Comparison of ENCODE assay signal across 13 cellular contexts in genomic region chr6:148528292-148528691, GRCh38.
DNase-seq lines count a peak whose midpoint lies in the region; ATAC-seq and TF ChIP-seq lines count a peak whose summit lies in the region.
"Had no signal": no experiment of that assay in that cellular context is flagged by ENCODE, and none has a peak within 500 bp of the region (broad histone marks: within the 10 kb centered on the region; RNA-seq: fewer than 3 reads in every experiment).

No MANE protein-coding gene starts in this region.

- no peak overlapping the region for H3K27ac ChIP-seq in DND-41 (ENCODE audit: low read length)
- no peak overlapping the region for H3K27ac ChIP-seq in esophagus squamous epithelium
- H3K27ac ChIP-seq: SK-N-MC had no signal

- H4K20me1 ChIP-seq in DND-41 (ENCODE audit: insufficient read depth, low read length) = no peaks in the 10 kb centered on the region

- intact Hi-C loops in esophagus squamous epithelium (cut with DNase I) = no loop called here

- peaks cover 4% of the 10 kb centered on the region for H3K27me3 ChIP-seq in DND-41 (ENCODE audit: insufficient read depth, low read length, poor library complexity)
- H3K27me3 ChIP-seq in esophagus squamous epithelium = peaks cover 0 to 3% (median 0%) of the 10 kb centered on the region in 4 donors

- no peak for ATAC-seq in DND-41 (ENCODE audit: insufficient read depth, low read depth)
- ATAC-seq in HG02852 (IDR thresholded peaks at IDR 0.05; ENCODE audit: unreplicated experiment) = no peak

- H3K9ac ChIP-seq in DND-41 (ENCODE audit: low read depth, low read length) = no peak overlapping the region

- H3K4me1 ChIP-seq in DND-41 (ENCODE audit: insufficient read depth, low read length) = no peaks in the 10 kb centered on the region
- peaks cover 0 to 26% (median 6%) of the 10 kb centered on the region in 3 donors for H3K4me1 ChIP-seq in esophagus squamous epithelium

- H3K79me2 ChIP-seq in DND-41 (ENCODE audit: insufficient read depth, low read length) = no peaks in the 10 kb centered on the region

- TF ChIP-seq CTCF in DND-41 (IDR thresholded peaks at IDR 0.05; ENCODE audit: borderline replicate concordance, extremely low read depth, low read length, poor library complexity, severe bottlenecking) (peak; percentile 11), NB4 (IDR thresholded peaks at IDR 0.05; ENCODE audit: low read depth, low read length) (no peak), cardiac fibroblast (IDR thresholded peaks at IDR 0.05; ENCODE audit: low read depth, low read length) (peak; percentile 16), esophagus squamous epithelium (IDR thresholded peaks at IDR 0.05) (no peak)

- H3K4me3 ChIP-seq in DND-41 (ENCODE audit: low read depth in 1 of 2, low read length in 2 of 2) (no peak overlapping the region), NB4 (ENCODE audit: low read depth, low read length) (no peak overlapping the region), cardiac fibroblast (replicated peaks in 1 of 2; ENCODE audit: low read depth in 2 of 2, low read length in 2 of 2) (no peak overlapping the region), esophagus squamous epithelium (no peak overlapping the region)
- H3K4me3 ChIP-seq: SK-N-MC had no signal

- 70 to 85% methylated on average over 4 to 5 of the region's 5 CpGs for WGBS in esophagus squamous epithelium, 2 donors

- no peak overlapping the region for H2AFZ ChIP-seq in DND-41 (ENCODE audit: low read depth, low read length)

- H3K36me3 ChIP-seq in DND-41 (ENCODE audit: insufficient read depth, low read length) (no peaks in the 10 kb centered on the region), esophagus squamous epithelium (peaks cover 12 to 98% (median 33%) of the 10 kb centered on the region in 3 donors)

- DNase-seq in DND-41 = no peak
- peak; percentile 11 for DNase-seq in NB4 (ENCODE audit: low read depth)
- DNase-seq in cardiac fibroblast (ENCODE audit: low read depth in 2 of 2) = peak in 1 of 2 donors; percentile 46
- DNase-seq in middle frontal gyrus (ENCODE audit: extremely low spot score, low spot score) = peak; percentile 31
- DNase-seq in T1000 (lab: John Stamatoyannopoulos, UW) = no peak
- DNase-seq in NOMO-1 (lab: John Stamatoyannopoulos, UW; ENCODE audit: unreplicated experiment in 2 of 2) = no peak
- no peak for DNase-seq in esophagus squamous epithelium (lab: John Stamatoyannopoulos, UW)
- DNase-seq: activated CD4-positive, alpha-beta T cell treated with anti-CD3 and anti-CD28 coated beads for 4 hours; CD4-positive, alpha-beta T cell; kidney glomerular epithelial cell; nephron progenitor cell had no signal

- no peak overlapping the region for H3K4me2 ChIP-seq in DND-41 (ENCODE audit: insufficient read depth, low read length)

- TF ChIP-seq POLR2A in NB4 (IDR thresholded peaks at IDR 0.05; ENCODE audit: extremely low read depth, insufficient read length) = no peak
- no peak for TF ChIP-seq POLR2A in esophagus squamous epithelium (IDR thresholded peaks at IDR 0.05)

- H3K9me3 ChIP-seq in DND-41 (ENCODE audit: insufficient read depth, low read length, severe bottlenecking) = no peaks in the 10 kb centered on the region
- no peaks in the 10 kb centered on the region for H3K9me3 ChIP-seq in esophagus squamous epithelium

Comparison
In these comparisons a context has a peak if more than half of its experiments do, and no peak if none do; other contexts are left out.
1. DNase-seq: peak in NB4 (single experiment) and middle frontal gyrus (single experiment); none in DND-41 (single experiment), T1000 (single experiment), NOMO-1 (0 of 2) and esophagus squamous epithelium (single experiment).
2. CTCF ChIP-seq: peak in DND-41 (single experiment) and cardiac fibroblast (single experiment); none in NB4 (single experiment) and esophagus squamous epithelium (0 of 6).